8 cellular contexts compared by ENCODE assay signal in genomic region chrX:140141444-140142029, GRCh38.
A peak's percentile ranks its signal among the peaks of the same experiment; 100 is the strongest.
DNase-seq lines count a peak whose midpoint lies in the region; ATAC-seq and TF ChIP-seq lines count a peak whose summit lies in the region.

No MANE protein-coding gene starts in this region.

- no peaks in the 10 kb centered on the region for H3K36me3 ChIP-seq in smooth muscle cell (ENCODE audit: low read depth)

- H3K27me3 ChIP-seq in smooth muscle cell (ENCODE audit: low read depth), result no peaks in the 10 kb centered on the region

- WGBS in smooth muscle cell (ENCODE audit: low lambda C conversion rate), result 11% methylated on average over 5 of the region's 5 CpGs

- no peak overlapping the region for H3K9ac ChIP-seq in smooth muscle cell (ENCODE audit: low read depth)

- H3F3A ChIP-seq in smooth muscle cell (ENCODE audit: low read depth), result no peaks in the 10 kb centered on the region

- H2AFZ ChIP-seq in smooth muscle cell (ENCODE audit: low read depth), result no peak overlapping the region

- no peaks in the 10 kb centered on the region for H3K79me2 ChIP-seq in smooth muscle cell (ENCODE audit: low read depth)

- H3K4me3 ChIP-seq in smooth muscle cell, result no peak overlapping the region

- no peak overlapping the region for H3K27ac ChIP-seq in smooth muscle cell (ENCODE audit: low read depth)

- peak; percentile 53 for TF ChIP-seq CTCF in smooth muscle cell (IDR thresholded peaks at IDR 0.05; ENCODE audit: borderline replicate concordance, insufficient read depth, poor library complexity, severe bottlenecking)

- peaks cover 2% of the 10 kb centered on the region for H3K9me3 ChIP-seq in smooth muscle cell (replicated peaks; ENCODE audit: low read depth)

- H3K4me1 ChIP-seq in smooth muscle cell (ENCODE audit: low read depth), result no peaks in the 10 kb centered on the region

- H3K4me2 ChIP-seq in smooth muscle cell, result no peak overlapping the region

- H4K20me1 ChIP-seq in smooth muscle cell (ENCODE audit: low read depth), result no peaks in the 10 kb centered on the region

- DNase-seq in NCI-H1436 (lab: John Stamatoyannopoulos, UW) (peak; percentile 6), NCI-H1436 treated with DMSO at 0.1 percent for 48 hours (lab: John Stamatoyannopoulos, UW) (no peak), Kasumi-1 (lab: John Stamatoyannopoulos, UW) (peak; percentile 44 to 48), globus pallidus (ENCODE audit: low spot score) (peak; percentile 18), smooth muscle cell (lab: John Stamatoyannopoulos, UW; ENCODE audit: unreplicated experiment) (no peak)
- DNase-seq in activated CD4-positive, alpha-beta T cell treated with anti-CD3 and anti-CD28 coated beads for 48 hours, result peak; percentile 17
- no peak for DNase-seq in activated effector memory CD4-positive, alpha-beta T cell treated with anti-CD3 and anti-CD28 coated beads, Interleukin-2, amount 50 U/mL, for 16 hours

- ATAC-seq in GM19328 (IDR thresholded peaks at IDR 0.05; ENCODE audit: unreplicated experiment), result peak; percentile 64

Comparison
In these comparisons a context has a peak if more than half of its experiments do, and no peak if none do; other contexts are left out.
1. DNase-seq: peak in NCI-H1436 (single experiment), Kasumi-1 (2 of 2), activated CD4-positive, alpha-beta T cell treated with anti-CD3 and anti-CD28 coated beads for 48 hours (single experiment) and globus pallidus (single experiment); none in NCI-H1436 treated with DMSO at 0.1 percent for 48 hours (single experiment), smooth muscle cell (single experiment) and activated effector memory CD4-positive, alpha-beta T cell treated with anti-CD3 and anti-CD28 coated beads, Interleukin-2, amount 50 U/mL, for 16 hours (single experiment).